22 cellular contexts compared by ENCODE assay signal in the genomic region with DNA sequence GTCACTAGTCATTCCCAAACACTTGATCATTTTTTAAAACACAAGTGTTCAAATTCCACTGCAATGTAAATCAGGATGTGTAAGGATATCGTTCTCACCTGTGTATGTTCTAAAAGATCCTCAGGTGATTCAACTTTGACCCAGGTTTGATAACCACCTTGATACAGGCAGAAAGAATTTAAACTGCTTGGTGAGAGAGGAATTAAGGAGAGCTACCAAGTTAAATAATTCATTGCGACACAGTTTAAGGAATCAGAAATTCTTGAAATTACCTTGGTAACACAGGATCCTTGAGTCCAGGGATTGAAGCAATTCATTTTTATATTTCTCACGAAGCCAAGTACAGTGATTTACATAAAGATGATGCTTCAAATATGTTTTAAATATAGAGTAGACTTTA.
"Had no signal": no experiment of that assay in that cellular context is flagged by ENCODE, and none has a peak within 500 bp of the region (broad histone marks: within the 10 kb centered on the region; RNA-seq: fewer than 3 reads in every experiment).

No MANE protein-coding gene starts in this region.

- ATAC-seq: K562, Panc1, Right ventricle myocardium inferior, SK-N-SH treated with all-trans-retinoic acid at 6 μM for 48 hours had no signal

- H3K27me3 ChIP-seq: SJCRH30 had no signal

- FAIRE-seq: K562 had no signal

- DNase-seq: Kasumi-1, MM.1S, NCI-H1092 treated with DMSO at 0.1 percent for 48 hours, NCI-H1436, NCI-H187, NCI-H2029, NCI-H2081 treated with DMSO at 0.1 percent for 48 hours, NCI-H2171, NCI-H226, NCI-H446, NCI-H510A, NCI-H524 treated with DMSO at 0.1 percent for 48 hours, NCI-H69, NCI-H774, SHP77 treated with DMSO at 0.1 percent for 48 hours, SJCRH30, T-helper 1 cell had no signal

- H3K4me3 ChIP-seq: K562, SJCRH30 had no signal

- H3K36me3 ChIP-seq: SJCRH30 had no signal

- H3K4me2 ChIP-seq: KMS-11 had no signal

- H3K4me1 ChIP-seq: SJCRH30 had no signal

- H3K27ac ChIP-seq: KMS-11, SJCRH30 had no signal

- H3K9me3 ChIP-seq: SJCRH30 had no signal
